In genomic region chrX:12894074-12894691, GRCh38 we compare ENCODE assay signal across 8 cellular contexts. TPM values are rescaled to one million over a fixed set of nuclear protein-coding genes. Genes with fewer than 3 reads are reported as not detected.
DNase-seq lines count a peak whose midpoint lies in the region; ATAC-seq and TF ChIP-seq lines count a peak whose summit lies in the region.

No MANE protein-coding gene starts in this region.

- H3K36me3 Mint-ChIP-seq in Caco-2 (ENCODE audit: insufficient read depth, unreplicated experiment): no peaks in the 10 kb centered on the region
- peaks cover 0 to 5% (median 0%) of the 10 kb centered on the region in 3 donors for H3K36me3 Mint-ChIP-seq in naive thymus-derived CD8-positive, alpha-beta T cell

- ATAC-seq in naive thymus-derived CD8-positive, alpha-beta T cell: peak; percentile 55 to 64
- no peak for ATAC-seq in HG02588 (IDR thresholded peaks at IDR 0.05; ENCODE audit: unreplicated experiment)

- H3K27me3 Mint-ChIP-seq in Caco-2 (ENCODE audit: insufficient read depth, unreplicated experiment): no peaks in the 10 kb centered on the region
- no peaks in the 10 kb centered on the region for H3K27me3 Mint-ChIP-seq in naive thymus-derived CD8-positive, alpha-beta T cell

- no peak overlapping the region for H3K4me3 ChIP-seq in Caco-2 (ENCODE audit: low read depth, low read length)

- TF ChIP-seq EP300 in Ishikawa (IDR thresholded peaks at IDR 0.05; ENCODE audit: borderline replicate concordance): no peak

- BruUV-seq in Caco-2 (replicated peaks; lab: Mats Ljungman, UMichigan): no TSS peak

- POLR2A ChIA-PET in Caco-2 (lab: Charles Lee): no interaction called here
- POLR2A ChIA-PET in naive thymus-derived CD8-positive, alpha-beta T cell (lab: Charles Lee): no interaction called here

- peak; percentile 58 to 78 for TF ChIP-seq CTCF in Caco-2 (IDR thresholded peaks at IDR 0.05; ENCODE audit: insufficient read depth in 1 of 2, low read depth in 1 of 2, low read length in 1 of 2, severe bottlenecking in 1 of 2, unreplicated experiment in 1 of 2)

- no peaks in the 10 kb centered on the region for H3K4me1 ChIP-seq in Caco-2

- no peak overlapping the region for H3K27ac Mint-ChIP-seq in Caco-2 (ENCODE audit: unreplicated experiment)
- H3K27ac Mint-ChIP-seq in naive thymus-derived CD8-positive, alpha-beta T cell: peak overlapping the region in 4 of 10 donors; percentile 0 to 77 (median 20)

- no peaks in the 10 kb centered on the region for H3K9me3 ChIP-seq in Caco-2

- DNase-seq in Caco-2: peak; percentile 32 to 44
- DNase-seq in activated CD4-positive, alpha-beta T cell treated with anti-CD3 and anti-CD28 coated beads for 1 hour: peak; percentile 22
- DNase-seq in dermis microvascular lymphatic vessel endothelial cell (ENCODE audit: low read depth in 2 of 2): peak; percentile 12 to 54
- peak; percentile 1 to 64 (median 36) for DNase-seq in naive thymus-derived CD8-positive, alpha-beta T cell
- DNase-seq in NCI-H1436 treated with DMSO at 0.1 percent for 48 hours (lab: John Stamatoyannopoulos, UW): no peak
- DNase-seq in activated CD4-positive, CD25-positive, alpha-beta regulatory T cell treated with anti-CD3 and anti-CD28 coated beads, Interleukin-2, amount 50 U/mL, for 72 hours: no peak

- H3K27me3 ChIP-seq in Caco-2 (replicated peaks; ENCODE audit: control insufficient read depth, insufficient read depth, low read length): no peaks in the 10 kb centered on the region

- CTCF ChIA-PET in Caco-2 (lab: Charles Lee): interaction anchor here (1.3 kb wide), 1 partner anchor 80 kb away, joined by 5 read pairs; no protein-coding TSS in a partner anchor

- TF ChIP-seq RAD21 in Ishikawa (IDR thresholded peaks at IDR 0.05; ENCODE audit: low read depth): peak; percentile 50; the same call in 1 of the 2 replicates

- H3K36me3 ChIP-seq in Caco-2 (ENCODE audit: control insufficient read depth, insufficient read depth, low read length): no peaks in the 10 kb centered on the region

- no peak overlapping the region for H3K4me3 Mint-ChIP-seq in Caco-2 (ENCODE audit: unreplicated experiment)
- peak overlapping the region in 2 of 10 donors; percentile 6 to 22 for H3K4me3 Mint-ChIP-seq in naive thymus-derived CD8-positive, alpha-beta T cell

- no peaks in the 10 kb centered on the region for H3K9me3 Mint-ChIP-seq in Caco-2 (ENCODE audit: unreplicated experiment)
- H3K9me3 Mint-ChIP-seq in naive thymus-derived CD8-positive, alpha-beta T cell: peaks cover 0 to 4% (median 0%) of the 10 kb centered on the region in 9 donors

- intact Hi-C loops in Caco-2 (cut with micrococcal nuclease; ENCODE audit: unreplicated experiment): loop anchor here (1.0 kb wide), 2 partner anchors 69 to 80 kb away; no protein-coding TSS in a partner anchor

- H3K4me1 Mint-ChIP-seq in Caco-2 (ENCODE audit: low read depth, unreplicated experiment): no peaks in the 10 kb centered on the region
- H3K4me1 Mint-ChIP-seq in naive thymus-derived CD8-positive, alpha-beta T cell: peaks cover 2 to 48% (median 11%) of the 10 kb centered on the region in 4 donors

TF ChIP-seq in Ishikawa, 13 proteins besides CTCF, POLR2A, EP300 and RAD21:
- TF ChIP-seq YY1 (IDR thresholded peaks at IDR 0.05; ENCODE audit: low read depth) (no peak), CEBPB (IDR thresholded peaks at IDR 0.05) (no peak), TCF12 (IDR thresholded peaks at IDR 0.05; ENCODE audit: low read depth) (no peak), TAF1 (IDR thresholded peaks at IDR 0.05; ENCODE audit: low read depth) (no peak), ZBTB7A (IDR thresholded peaks at IDR 0.05; ENCODE audit: low read depth) (no peak), EGR1 (IDR thresholded peaks at IDR 0.05) (no peak), NFIC (IDR thresholded peaks at IDR 0.05) (no peak), USF1 (IDR thresholded peaks at IDR 0.05) (no peak), CREB1 (IDR thresholded peaks at IDR 0.05; ENCODE audit: low read depth) (no peak), TEAD4 (IDR thresholded peaks at IDR 0.05) (no peak), FOXM1 (IDR thresholded peaks at IDR 0.05; ENCODE audit: borderline replicate concordance, low read depth) (no peak), MAX (IDR thresholded peaks at IDR 0.05) (no peak)
- TF ChIP-seq, protein P1, sequence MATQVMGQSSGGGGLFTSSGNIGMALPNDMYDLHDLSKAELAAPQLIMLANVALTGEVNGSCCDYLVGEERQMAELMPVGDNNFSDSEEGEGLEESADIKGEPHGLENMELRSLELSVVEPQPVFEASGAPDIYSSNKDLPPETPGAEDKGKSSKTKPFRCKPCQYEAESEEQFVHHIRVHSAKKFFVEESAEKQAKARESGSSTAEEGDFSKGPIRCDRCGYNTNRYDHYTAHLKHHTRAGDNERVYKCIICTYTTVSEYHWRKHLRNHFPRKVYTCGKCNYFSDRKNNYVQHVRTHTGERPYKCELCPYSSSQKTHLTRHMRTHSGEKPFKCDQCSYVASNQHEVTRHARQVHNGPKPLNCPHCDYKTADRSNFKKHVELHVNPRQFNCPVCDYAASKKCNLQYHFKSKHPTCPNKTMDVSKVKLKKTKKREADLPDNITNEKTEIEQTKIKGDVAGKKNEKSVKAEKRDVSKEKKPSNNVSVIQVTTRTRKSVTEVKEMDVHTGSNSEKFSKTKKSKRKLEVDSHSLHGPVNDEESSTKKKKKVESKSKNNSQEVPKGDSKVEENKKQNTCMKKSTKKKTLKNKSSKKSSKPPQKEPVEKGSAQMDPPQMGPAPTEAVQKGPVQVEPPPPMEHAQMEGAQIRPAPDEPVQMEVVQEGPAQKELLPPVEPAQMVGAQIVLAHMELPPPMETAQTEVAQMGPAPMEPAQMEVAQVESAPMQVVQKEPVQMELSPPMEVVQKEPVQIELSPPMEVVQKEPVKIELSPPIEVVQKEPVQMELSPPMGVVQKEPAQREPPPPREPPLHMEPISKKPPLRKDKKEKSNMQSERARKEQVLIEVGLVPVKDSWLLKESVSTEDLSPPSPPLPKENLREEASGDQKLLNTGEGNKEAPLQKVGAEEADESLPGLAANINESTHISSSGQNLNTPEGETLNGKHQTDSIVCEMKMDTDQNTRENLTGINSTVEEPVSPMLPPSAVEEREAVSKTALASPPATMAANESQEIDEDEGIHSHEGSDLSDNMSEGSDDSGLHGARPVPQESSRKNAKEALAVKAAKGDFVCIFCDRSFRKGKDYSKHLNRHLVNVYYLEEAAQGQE (IDR thresholded peaks at IDR 0.05; ENCODE audit: low read depth): no peak

RNA-seq across cellular contexts. Expression of gene TLR8, which starts 12.2 kb away (rescaled TPM):
- total RNA-seq in Caco-2 (2022) (not detected in 2 replicates), dermis microvascular lymphatic vessel endothelial cell (not detected in 2 replicates)
- under 1 TPM; 0.21 to 0.22 TPM for total RNA-seq in naive thymus-derived CD8-positive, alpha-beta T cell
- not detected for polyA plus RNA-seq in naive thymus-derived CD8-positive, alpha-beta T cell

RNA-seq across cellular contexts. Expression of gene TLR7, which starts 27.3 kb away (rescaled TPM):
- total RNA-seq in Caco-2 (2022): 0.45 and 0.63 TPM in 2 replicates
- total RNA-seq in dermis microvascular lymphatic vessel endothelial cell: not detected in 2 replicates
- total RNA-seq in naive thymus-derived CD8-positive, alpha-beta T cell: under 1 TPM; 0.38 to 0.52 TPM
- polyA plus RNA-seq in naive thymus-derived CD8-positive, alpha-beta T cell: not detected

Comparison
In these comparisons a context has a peak if more than half of its experiments do, and no peak if none do; other contexts are left out.
1. DNase-seq: peak in Caco-2 (2 of 2), activated CD4-positive, alpha-beta T cell treated with anti-CD3 and anti-CD28 coated beads for 1 hour (single experiment), dermis microvascular lymphatic vessel endothelial cell (2 of 2) and naive thymus-derived CD8-positive, alpha-beta T cell (10 of 10); none in NCI-H1436 treated with DMSO at 0.1 percent for 48 hours (single experiment) and activated CD4-positive, CD25-positive, alpha-beta regulatory T cell treated with anti-CD3 and anti-CD28 coated beads, Interleukin-2, amount 50 U/mL, for 72 hours (single experiment).